ENCODE assay signal across 1 cellular context in genomic region chr22:31102441-31103081, GRCh38.
TF ChIP-seq lines count a peak whose summit lies in the region.

No MANE protein-coding gene starts in this region.

TF ChIP-seq in HepG2, 621 proteins besides CTCF, POLR2A, EP300 and RAD21 (continued from another document and continues in another):
- no peak for TF ChIP-seq ATF6 (CRISPR knock-in tag; conservative IDR thresholded peaks at IDR 0.05)
- no peak for TF ChIP-seq ZNF629 (CRISPR knock-in tag; conservative IDR thresholded peaks at IDR 0.05)
- TF ChIP-seq FOXA1 (IDR thresholded peaks at IDR 0.05): 0 out of 2 replicates have a peak, but pooled peaks have one; percentile 10
- peak; percentile 82 for TF ChIP-seq FOXA1 (CRISPR knock-in tag; IDR thresholded peaks at IDR 0.05)
- TF ChIP-seq, protein P1, sequence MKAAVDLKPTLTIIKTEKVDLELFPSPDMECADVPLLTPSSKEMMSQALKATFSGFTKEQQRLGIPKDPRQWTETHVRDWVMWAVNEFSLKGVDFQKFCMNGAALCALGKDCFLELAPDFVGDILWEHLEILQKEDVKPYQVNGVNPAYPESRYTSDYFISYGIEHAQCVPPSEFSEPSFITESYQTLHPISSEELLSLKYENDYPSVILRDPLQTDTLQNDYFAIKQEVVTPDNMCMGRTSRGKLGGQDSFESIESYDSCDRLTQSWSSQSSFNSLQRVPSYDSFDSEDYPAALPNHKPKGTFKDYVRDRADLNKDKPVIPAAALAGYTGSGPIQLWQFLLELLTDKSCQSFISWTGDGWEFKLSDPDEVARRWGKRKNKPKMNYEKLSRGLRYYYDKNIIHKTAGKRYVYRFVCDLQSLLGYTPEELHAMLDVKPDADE (CRISPR knock-in tag; IDR thresholded peaks at IDR 0.05): no peak
- no peak for TF ChIP-seq ZNF225 (CRISPR knock-in tag; IDR thresholded peaks at IDR 0.05)
- no peak for TF ChIP-seq TCF7L2 (IDR thresholded peaks at IDR 0.05; ENCODE audit: low read depth, low read length)
- TF ChIP-seq MEIS2 (CRISPR knock-in tag; IDR thresholded peaks at IDR 0.05): no peak
- no peak for TF ChIP-seq ZNF552 (CRISPR knock-in tag; IDR thresholded peaks at IDR 0.05; ENCODE audit: borderline replicate concordance)
- TF ChIP-seq ZMYM4 (CRISPR knock-in tag; IDR thresholded peaks at IDR 0.05): no peak
- TF ChIP-seq ZSCAN31 (CRISPR knock-in tag; IDR thresholded peaks at IDR 0.05; ENCODE audit: low read depth): no peak
- TF ChIP-seq FOXP4 (CRISPR knock-in tag; IDR thresholded peaks at IDR 0.05): 0 out of 2 replicates have a peak, but pooled peaks have one; percentile 13
- TF ChIP-seq ATRX (CRISPR knock-in tag; IDR thresholded peaks at IDR 0.05; ENCODE audit: borderline replicate concordance): no peak
- no peak for TF ChIP-seq ZFAT (CRISPR knock-in tag; conservative IDR thresholded peaks at IDR 0.05)
- no peak for TF ChIP-seq HMG20A (CRISPR knock-in tag; IDR thresholded peaks at IDR 0.05; ENCODE audit: borderline replicate concordance)
- TF ChIP-seq NR3C1 (CRISPR knock-in tag; IDR thresholded peaks at IDR 0.05): no peak
- no peak for TF ChIP-seq SIN3B (IDR thresholded peaks at IDR 0.05; ENCODE audit: low read length)
- no peak for TF ChIP-seq HNRNPLL (IDR thresholded peaks at IDR 0.05; ENCODE audit: low read depth, low read length, poor library complexity, severe bottlenecking)
- no peak for TF ChIP-seq ZMYM3 (CRISPR knock-in tag; IDR thresholded peaks at IDR 0.05)
- TF ChIP-seq HHEX (CRISPR knock-in tag; IDR thresholded peaks at IDR 0.05): no peak
- TF ChIP-seq, protein P2, sequence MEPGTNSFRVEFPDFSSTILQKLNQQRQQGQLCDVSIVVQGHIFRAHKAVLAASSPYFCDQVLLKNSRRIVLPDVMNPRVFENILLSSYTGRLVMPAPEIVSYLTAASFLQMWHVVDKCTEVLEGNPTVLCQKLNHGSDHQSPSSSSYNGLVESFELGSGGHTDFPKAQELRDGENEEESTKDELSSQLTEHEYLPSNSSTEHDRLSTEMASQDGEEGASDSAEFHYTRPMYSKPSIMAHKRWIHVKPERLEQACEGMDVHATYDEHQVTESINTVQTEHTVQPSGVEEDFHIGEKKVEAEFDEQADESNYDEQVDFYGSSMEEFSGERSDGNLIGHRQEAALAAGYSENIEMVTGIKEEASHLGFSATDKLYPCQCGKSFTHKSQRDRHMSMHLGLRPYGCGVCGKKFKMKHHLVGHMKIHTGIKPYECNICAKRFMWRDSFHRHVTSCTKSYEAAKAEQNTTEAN (CRISPR knock-in tag; conservative IDR thresholded peaks at IDR 0.05): no peak
- peak; percentile 57 for TF ChIP-seq ARID5B (CRISPR knock-in tag; IDR thresholded peaks at IDR 0.05)
- TF ChIP-seq FOXK1 (CRISPR knock-in tag; IDR thresholded peaks at IDR 0.05; ENCODE audit: borderline replicate concordance, low read depth): peak; percentile 56; the same call in 1 of the 2 replicates
- TF ChIP-seq CCAR2 (optimal IDR thresholded peaks at IDR 0.05; ENCODE audit: low read depth, low read length): no peak
- TF ChIP-seq CC2D1A (CRISPR knock-in tag; IDR thresholded peaks at IDR 0.05): no peak
- TF ChIP-seq, protein P3, sequence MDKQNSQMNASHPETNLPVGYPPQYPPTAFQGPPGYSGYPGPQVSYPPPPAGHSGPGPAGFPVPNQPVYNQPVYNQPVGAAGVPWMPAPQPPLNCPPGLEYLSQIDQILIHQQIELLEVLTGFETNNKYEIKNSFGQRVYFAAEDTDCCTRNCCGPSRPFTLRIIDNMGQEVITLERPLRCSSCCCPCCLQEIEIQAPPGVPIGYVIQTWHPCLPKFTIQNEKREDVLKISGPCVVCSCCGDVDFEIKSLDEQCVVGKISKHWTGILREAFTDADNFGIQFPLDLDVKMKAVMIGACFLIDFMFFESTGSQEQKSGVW (CRISPR knock-in tag; IDR thresholded peaks at IDR 0.05; ENCODE audit: borderline replicate concordance): no peak
- no peak for TF ChIP-seq ZNF296 (CRISPR knock-in tag; conservative IDR thresholded peaks at IDR 0.05)
- no peak for TF ChIP-seq CAMTA2 (CRISPR knock-in tag; IDR thresholded peaks at IDR 0.05; ENCODE audit: borderline replicate concordance)
- TF ChIP-seq CENPX (CRISPR knock-in tag; IDR thresholded peaks at IDR 0.05): no peak
- TF ChIP-seq ZNF264 (CRISPR knock-in tag; IDR thresholded peaks at IDR 0.05): no peak
- no peak for TF ChIP-seq NRL (CRISPR knock-in tag; IDR thresholded peaks at IDR 0.05; ENCODE audit: borderline replicate concordance)
- TF ChIP-seq RBAK (CRISPR knock-in tag; IDR thresholded peaks at IDR 0.05): no peak
- TF ChIP-seq TBX3 (IDR thresholded peaks at IDR 0.05; ENCODE audit: borderline replicate concordance): no peak
- no peak for TF ChIP-seq ZNF230 (CRISPR knock-in tag; IDR thresholded peaks at IDR 0.05)
- no peak for TF ChIP-seq ADNP (CRISPR knock-in tag; IDR thresholded peaks at IDR 0.05)
- TF ChIP-seq, protein P4, sequence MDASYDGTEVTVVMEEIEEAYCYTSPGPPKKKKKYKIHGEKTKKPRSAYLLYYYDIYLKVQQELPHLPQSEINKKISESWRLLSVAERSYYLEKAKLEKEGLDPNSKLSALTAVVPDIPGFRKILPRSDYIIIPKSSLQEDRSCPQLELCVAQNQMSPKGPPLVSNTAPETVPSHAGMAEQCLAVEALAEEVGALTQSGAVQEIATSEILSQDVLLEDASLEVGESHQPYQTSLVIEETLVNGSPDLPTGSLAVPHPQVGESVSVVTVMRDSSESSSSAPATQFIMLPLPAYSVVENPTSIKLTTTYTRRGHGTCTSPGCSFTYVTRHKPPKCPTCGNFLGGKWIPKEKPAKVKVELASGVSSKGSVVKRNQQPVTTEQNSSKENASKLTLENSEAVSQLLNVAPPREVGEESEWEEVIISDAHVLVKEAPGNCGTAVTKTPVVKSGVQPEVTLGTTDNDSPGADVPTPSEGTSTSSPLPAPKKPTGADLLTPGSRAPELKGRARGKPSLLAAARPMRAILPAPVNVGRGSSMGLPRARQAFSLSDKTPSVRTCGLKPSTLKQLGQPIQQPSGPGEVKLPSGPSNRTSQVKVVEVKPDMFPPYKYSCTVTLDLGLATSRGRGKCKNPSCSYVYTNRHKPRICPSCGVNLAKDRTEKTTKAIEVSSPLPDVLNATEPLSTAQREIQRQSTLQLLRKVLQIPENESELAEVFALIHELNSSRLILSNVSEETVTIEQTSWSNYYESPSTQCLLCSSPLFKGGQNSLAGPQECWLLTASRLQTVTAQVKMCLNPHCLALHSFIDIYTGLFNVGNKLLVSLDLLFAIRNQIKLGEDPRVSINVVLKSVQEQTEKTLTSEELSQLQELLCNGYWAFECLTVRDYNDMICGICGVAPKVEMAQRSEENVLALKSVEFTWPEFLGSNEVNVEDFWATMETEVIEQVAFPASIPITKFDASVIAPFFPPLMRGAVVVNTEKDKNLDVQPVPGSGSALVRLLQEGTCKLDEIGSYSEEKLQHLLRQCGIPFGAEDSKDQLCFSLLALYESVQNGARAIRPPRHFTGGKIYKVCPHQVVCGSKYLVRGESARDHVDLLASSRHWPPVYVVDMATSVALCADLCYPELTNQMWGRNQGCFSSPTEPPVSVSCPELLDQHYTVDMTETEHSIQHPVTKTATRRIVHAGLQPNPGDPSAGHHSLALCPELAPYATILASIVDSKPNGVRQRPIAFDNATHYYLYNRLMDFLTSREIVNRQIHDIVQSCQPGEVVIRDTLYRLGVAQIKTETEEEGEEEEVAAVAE (CRISPR knock-in tag; IDR thresholded peaks at IDR 0.05; ENCODE audit: borderline replicate concordance): no peak
- TF ChIP-seq ZNF496 (CRISPR knock-in tag; IDR thresholded peaks at IDR 0.05; ENCODE audit: insufficient replicate concordance): no peak
- peak; percentile 77 for TF ChIP-seq GATAD2A (CRISPR knock-in tag; IDR thresholded peaks at IDR 0.05)
- no peak for TF ChIP-seq YEATS2 (CRISPR knock-in tag; IDR thresholded peaks at IDR 0.05; ENCODE audit: borderline replicate concordance)
- no peak for TF ChIP-seq RNF219 (CRISPR knock-in tag; IDR thresholded peaks at IDR 0.05)
- no peak for TF ChIP-seq NR0B2 (CRISPR knock-in tag; IDR thresholded peaks at IDR 0.05)
- peak; percentile 37; the same call in 1 of the 2 replicates for TF ChIP-seq ZNF768 (CRISPR knock-in tag; IDR thresholded peaks at IDR 0.05)
- no peak for TF ChIP-seq ZNF614 (CRISPR knock-in tag; IDR thresholded peaks at IDR 0.05; ENCODE audit: borderline replicate concordance)
- no peak for TF ChIP-seq ZIK1 (CRISPR knock-in tag; IDR thresholded peaks at IDR 0.05; ENCODE audit: borderline replicate concordance, low read depth)
- TF ChIP-seq RAD51 (IDR thresholded peaks at IDR 0.05; ENCODE audit: borderline replicate concordance): no peak
- no peak for TF ChIP-seq NFYB (CRISPR knock-in tag; IDR thresholded peaks at IDR 0.05)
- TF ChIP-seq ZNF143 (CRISPR knock-in tag; IDR thresholded peaks at IDR 0.05): no peak
- no peak for TF ChIP-seq ZNF253 (CRISPR knock-in tag; IDR thresholded peaks at IDR 0.05; ENCODE audit: borderline replicate concordance)
- no peak for TF ChIP-seq KDM5A (IDR thresholded peaks at IDR 0.05; ENCODE audit: borderline replicate concordance, low read length)
- peak; percentile 69 for TF ChIP-seq ZNF263 (CRISPR knock-in tag; IDR thresholded peaks at IDR 0.05)
- TF ChIP-seq ZNF235 (CRISPR knock-in tag; IDR thresholded peaks at IDR 0.05; ENCODE audit: borderline replicate concordance): no peak
- TF ChIP-seq, protein P5, sequence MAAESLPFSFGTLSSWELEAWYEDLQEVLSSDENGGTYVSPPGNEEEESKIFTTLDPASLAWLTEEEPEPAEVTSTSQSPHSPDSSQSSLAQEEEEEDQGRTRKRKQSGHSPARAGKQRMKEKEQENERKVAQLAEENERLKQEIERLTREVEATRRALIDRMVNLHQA (CRISPR knock-in tag; IDR thresholded peaks at IDR 0.05): no peak
